ENCODE assay signal across 8 cellular contexts in genomic region chr17:42676424-42677011, GRCh38. TPM values are rescaled to one million over a fixed set of nuclear protein-coding genes. Genes with fewer than 3 reads are reported as not detected.
DNase-seq lines count a peak whose midpoint lies in the region; ATAC-seq and TF ChIP-seq lines count a peak whose summit lies in the region.

PLEKHH3 (minus strand) TSS chr17:42676994; CDS start chr17:42676563, 431 bp downstream.

- TF ChIP-seq CTCF in WI38 (IDR thresholded peaks at IDR 0.05; ENCODE audit: low read depth, low read length) (no peak), foreskin keratinocyte (conservative IDR thresholded peaks at IDR 0.05) (no peak), parathyroid adenoma (IDR thresholded peaks at IDR 0.05) (peak; percentile 33)

- H3K79me2 ChIP-seq in parathyroid adenoma, result peaks cover 9% of the 10 kb centered on the region

- ATAC-seq in foreskin keratinocyte (no peak), GM19467 (IDR thresholded peaks at IDR 0.05; ENCODE audit: unreplicated experiment) (no peak), HG03354 (IDR thresholded peaks at IDR 0.05; ENCODE audit: poor library complexity, severe bottlenecking, unreplicated experiment) (no peak), GM18520 (IDR thresholded peaks at IDR 0.05; ENCODE audit: unreplicated experiment) (no peak)

- H3K27me3 ChIP-seq in foreskin keratinocyte, result no peaks in the 10 kb centered on the region
- H3K27me3 ChIP-seq in parathyroid adenoma (ENCODE audit: control insufficient read depth, insufficient read depth, low read length), result no peaks in the 10 kb centered on the region

- H2AFZ ChIP-seq in parathyroid adenoma, result peak within 1 kb of the TSS; percentile 85

- H3K27ac ChIP-seq in foreskin keratinocyte (peak within 1 kb of the TSS; percentile 79), parathyroid adenoma (peak within 1 kb of the TSS; percentile 97)

- H3K4me3 ChIP-seq in WI38 (ENCODE audit: low read depth, low read length) (peak within 1 kb of the TSS; percentile 86), parathyroid adenoma (ENCODE audit: low read depth, low read length) (peak within 1 kb of the TSS; percentile 96)

- H3K4me2 ChIP-seq in parathyroid adenoma (ENCODE audit: low read length), result peak within 1 kb of the TSS; percentile 99

- peak within 1 kb of the TSS; percentile 88 for H3K9ac ChIP-seq in parathyroid adenoma

- H3K4me1 ChIP-seq in foreskin keratinocyte (peaks cover 12% of the 10 kb centered on the region), parathyroid adenoma (peaks cover 12% of the 10 kb centered on the region)

- H3K36me3 ChIP-seq in parathyroid adenoma (ENCODE audit: control insufficient read depth, insufficient read depth, low read length), result no peaks in the 10 kb centered on the region

- peak; percentile 42 for DNase-seq in COLO668 (lab: John Stamatoyannopoulos, UW; ENCODE audit: unreplicated experiment)
- peak; percentile 44 for DNase-seq in HuH-7 (ENCODE audit: low spot score)
- DNase-seq in foreskin keratinocyte, result no peak

- no peaks in the 10 kb centered on the region for H3K9me3 ChIP-seq in parathyroid adenoma (ENCODE audit: control insufficient read depth, low read length)

RNA-seq across cellular contexts. Expression of gene PLEKHH3, which starts in this region (rescaled TPM):
- 15.7 and 17.2 TPM in 2 replicates for total RNA-seq in foreskin keratinocyte
- 16.5 and 17.4 TPM in 2 replicates for polyA plus RNA-seq in foreskin keratinocyte

Comparison
In these comparisons a context has a peak if more than half of its experiments do, and no peak if none do; other contexts are left out.
1. DNase-seq: peak in COLO668 (single experiment) and HuH-7 (single experiment); none in foreskin keratinocyte (0 of 2).